Comparison of ENCODE assay signal across 1 cellular context in genomic region chr12:5441497-5442236, GRCh38.
TF ChIP-seq lines count a peak whose summit lies in the region.

No MANE protein-coding gene starts in this region.

TF ChIP-seq in HCT116, 20 proteins besides CTCF, POLR2A, EP300 and RAD21 (continued from another document):
- TF ChIP-seq ZBTB33 (IDR thresholded peaks at IDR 0.05; ENCODE audit: extremely low read depth, insufficient replicate concordance, low read length) = no peak
- TF ChIP-seq ELF1 (IDR thresholded peaks at IDR 0.05; ENCODE audit: borderline replicate concordance, low read depth) = no peak
- TF ChIP-seq ATF3 (IDR thresholded peaks at IDR 0.05) = no peak
- TF ChIP-seq SP1 (IDR thresholded peaks at IDR 0.05; ENCODE audit: low read depth) = no peak
- TF ChIP-seq EGR1 (IDR thresholded peaks at IDR 0.05; ENCODE audit: low read depth) = no peak
